9 cellular contexts compared by ENCODE assay signal in genomic region chr14:51396222-51396815, GRCh38.
A peak's percentile ranks its signal among the peaks of the same experiment; 100 is the strongest.
DNase-seq lines count a peak whose midpoint lies in the region; ATAC-seq and TF ChIP-seq lines count a peak whose summit lies in the region.
"Had no signal": no experiment of that assay in that cellular context is flagged by ENCODE, and none has a peak within 500 bp of the region (broad histone marks: within the 10 kb centered on the region; RNA-seq: fewer than 3 reads in every experiment).

No MANE protein-coding gene starts in this region.

- no peak overlapping the region for H3K4me3 ChIP-seq in thoracic aorta

- H3K4me1 ChIP-seq in thoracic aorta (ENCODE audit: control insufficient read depth in 1 of 2, low read depth in 2 of 2), result peaks cover 7 to 43% of the 10 kb centered on the region in 2 donors

- H3K27ac ChIP-seq in thoracic aorta, result peak overlapping the region; percentile 77 to 85
- H3K27ac ChIP-seq: KMS-11 had no signal

- no peak for TF ChIP-seq CTCF in thoracic aorta (IDR thresholded peaks at IDR 0.05)

- H3K36me3 ChIP-seq in thoracic aorta, result no peaks in the 10 kb centered on the region

- DNase-seq in HS-27A (ENCODE audit: low read depth), result peak; percentile 96
- DNase-seq in brain pericyte (ENCODE audit: low read depth, low spot score), result peak; percentile 34
- DNase-seq in left kidney (ENCODE audit: low read depth, low spot score), result peak; percentile 21
- no peak for DNase-seq in thoracic aorta (ENCODE audit: low spot score)
- no peak for DNase-seq in SHP77 treated with DMSO at 0.1 percent for 48 hours (lab: John Stamatoyannopoulos, UW)
- no peak for DNase-seq in HuH-7 (ENCODE audit: low spot score)
- DNase-seq in NCI-H1930 (lab: John Stamatoyannopoulos, UW), result no peak
- no peak for DNase-seq in NCI-H1092 (lab: John Stamatoyannopoulos, UW)

- H3K9me3 ChIP-seq in thoracic aorta, result no peaks in the 10 kb centered on the region

- no peaks in the 10 kb centered on the region for H3K27me3 ChIP-seq in thoracic aorta (replicated peaks; ENCODE audit: insufficient read depth)

- ATAC-seq in thoracic aorta (ENCODE audit: insufficient number of reproducible peaks, low FRiP score, low read depth), result peak; percentile 40

Comparison
In these comparisons a context has a peak if more than half of its experiments do, and no peak if none do; other contexts are left out.
1. DNase-seq: peak in HS-27A (single experiment), brain pericyte (single experiment) and left kidney (single experiment); none in thoracic aorta (single experiment), SHP77 treated with DMSO at 0.1 percent for 48 hours (single experiment), HuH-7 (single experiment), NCI-H1930 (0 of 2) and NCI-H1092 (single experiment).